In the genomic region with DNA sequence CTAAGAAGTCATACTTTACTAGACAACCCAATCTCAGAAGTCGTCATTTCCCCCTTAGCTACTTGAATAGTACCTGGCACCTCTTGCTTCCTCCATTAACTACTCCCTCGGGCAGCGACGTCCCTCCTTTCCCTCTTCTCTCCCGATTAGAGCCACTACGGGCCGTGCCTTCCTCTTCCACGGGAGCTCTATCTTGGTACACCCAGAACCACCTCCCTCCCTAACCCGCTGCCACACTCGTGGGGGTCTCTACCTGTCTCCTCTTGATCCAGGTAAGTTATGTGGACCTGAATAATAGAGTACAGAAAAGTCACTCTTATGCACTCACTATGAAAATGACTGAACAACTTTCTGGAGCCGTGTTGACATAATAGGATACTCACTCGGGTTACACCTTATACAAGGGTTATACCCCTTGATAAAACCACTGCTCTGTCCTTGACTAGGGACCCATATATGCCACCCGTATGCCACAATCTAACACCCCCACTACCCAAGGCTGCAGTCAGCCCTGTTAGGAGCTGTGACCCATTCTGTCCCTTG, we compare ENCODE assay signal across 8 cellular contexts. TPM values are rescaled to one million over a fixed set of nuclear protein-coding genes. Genes with fewer than 3 reads are reported as not detected.
DNase-seq lines count a peak whose midpoint lies in the region; TF ChIP-seq lines count a peak whose summit lies in the region.

No MANE protein-coding gene starts in this region.

- H3K9me3 ChIP-seq in ES-I3 (ENCODE audit: control insufficient read depth, insufficient read depth, low read length) (no peaks in the 10 kb centered on the region), GM23248 (ENCODE audit: low read depth) (no peaks in the 10 kb centered on the region), thyroid gland (no peaks in the 10 kb centered on the region)

- peaks cover 26% of the 10 kb centered on the region for H3F3A ChIP-seq in GM23248 (ENCODE audit: insufficient read depth)

- TF ChIP-seq CTCF in lower leg skin (IDR thresholded peaks at IDR 0.05) = no peak
- no peak for TF ChIP-seq CTCF in thyroid gland (IDR thresholded peaks at IDR 0.05)

- H3K27me3 ChIP-seq in GM23248 (replicated peaks; ENCODE audit: insufficient read depth) (no peaks in the 10 kb centered on the region), thyroid gland (no peaks in the 10 kb centered on the region)

- DNase-seq in GM23248 (no peak), NCI-H345 (lab: John Stamatoyannopoulos, UW) (peak; percentile 56), caudate nucleus (lab: John Stamatoyannopoulos, UW) (peak in 9 of 61 donors; percentile 29 to 71 (median 49)), lower leg skin (ENCODE audit: low spot score in 2 of 2) (peak in 1 of 2 donors; percentile 16), thyroid gland (peak in 1 of 2 donors; percentile 25), NCI-H510A treated with DMSO at 0.1 percent for 48 hours (lab: John Stamatoyannopoulos, UW) (no peak), NCI-H510A (lab: John Stamatoyannopoulos, UW) (no peak)

- peaks cover 59% of the 10 kb centered on the region for H3K79me2 ChIP-seq in GM23248 (ENCODE audit: insufficient read depth)

- intact Hi-C loops in lower leg skin (cut with DNase I; ENCODE audit: low total_unique reads) = no loop called here
- intact Hi-C loops in thyroid gland (cut with DNase I) = no loop called here

- in situ Hi-C loops in GM23248 (cut with MboI) = no loop called here

- H3K4me1 ChIP-seq in ES-I3 (ENCODE audit: insufficient read depth, low read length) = no peaks in the 10 kb centered on the region
- H3K4me1 ChIP-seq in GM23248 (ENCODE audit: insufficient read depth) = peaks cover 10% of the 10 kb centered on the region; the same call in 1 of the 2 replicates
- H3K4me1 ChIP-seq in thyroid gland = peaks cover 17% of the 10 kb centered on the region in 2 donors

- TF ChIP-seq POLR2A in lower leg skin (IDR thresholded peaks at IDR 0.05) (no peak), thyroid gland (IDR thresholded peaks at IDR 0.05) (no peak)

- H3K9me2 ChIP-seq in GM23248 (ENCODE audit: insufficient read depth) = no peaks in the 10 kb centered on the region

- H3K27ac ChIP-seq in GM23248 = peak overlapping the region; percentile 83
- H3K27ac ChIP-seq in caudate nucleus (ENCODE audit: low read depth, low read length) = peak overlapping the region; percentile 94
- H3K27ac ChIP-seq in thyroid gland = peak overlapping the region; percentile 85 to 89 (median 87)

- H2AFZ ChIP-seq in GM23248 = peak overlapping the region; percentile 91

- WGBS in GM23248 (ENCODE audit: low coverage in 1 of 2, low lambda C conversion rate in 2 of 2, missing lambda C conversion rate in 2 of 2), 2 experiments = 16 to 20% methylated on average over 13 of the region's 13 CpGs
- 5 to 6% methylated on average over 13 of the region's 13 CpGs for WGBS in lower leg skin, 2 donors
- WGBS in thyroid gland, 2 donors = 3 to 8% methylated on average over 13 of the region's 13 CpGs

- peak overlapping the region; percentile 85 for H3K4me3 ChIP-seq in GM23248
- H3K4me3 ChIP-seq in lower leg skin (ENCODE audit: low read depth, poor library complexity, severe bottlenecking) = peak overlapping the region; percentile 66
- peak overlapping the region; percentile 28 to 72 (median 66) for H3K4me3 ChIP-seq in thyroid gland (replicated peaks in 1 of 3)

- H4K20me1 ChIP-seq in GM23248 (ENCODE audit: insufficient read depth) = no peaks in the 10 kb centered on the region

- peak overlapping the region; percentile 74 for H3K9ac ChIP-seq in ES-I3 (ENCODE audit: low read depth, low read length)
- H3K9ac ChIP-seq in GM23248 = peak overlapping the region; percentile 91

- H3K36me3 ChIP-seq in ES-I3 (ENCODE audit: insufficient read depth, low read length) (0 out of 2 replicates have a peak, but pooled peaks cover 5% of the 10 kb centered on the region), GM23248 (ENCODE audit: low read depth) (peaks cover 22% of the 10 kb centered on the region; the same call in 1 of the 2 replicates), thyroid gland (peaks cover 3 to 8% of the 10 kb centered on the region in 2 donors)

- H3K4me2 ChIP-seq in GM23248 (ENCODE audit: unreplicated experiment) = peak overlapping the region; percentile 87

RNA-seq across cellular contexts. Expression of gene HDHD2, which starts 0.6 kb away (rescaled TPM):
- total RNA-seq in GM23248 (2014; rRNA removed; shearing (Covaris generic)) = 11.6 and 14.2 TPM in 2 replicates
- 23.6 and 25.4 TPM in 2 replicates for polyA plus RNA-seq in GM23248 (2016; fragmentation: Nextera tagmentation; extraction: Ambion mirVana)
- 10 to 100 TPM; 12.9 to 30.0 (median 15.9) TPM for total RNA-seq in lower leg skin
- total RNA-seq in thyroid gland = 100 to 1,000 TPM in 1 of 4 donors, 10 to 100 TPM in 3; 39.8 to 114 (median 54.6) TPM

RNA-seq across cellular contexts. Expression of gene IER3IP1, which starts 25.3 kb away (rescaled TPM):
- 26.3 and 28.3 TPM in 2 replicates for total RNA-seq in GM23248 (2014; rRNA removed; shearing (Covaris generic))
- polyA plus RNA-seq in GM23248 (2016; fragmentation: Nextera tagmentation; extraction: Ambion mirVana) = 39.8 and 40.9 TPM in 2 replicates
- total RNA-seq in lower leg skin = 10 to 100 TPM in 2 of 4 donors, 1 to 10 TPM in 2; 7.1 to 14.5 (median 11.2) TPM
- 10 to 100 TPM; 13.2 to 17.6 (median 14.3) TPM for total RNA-seq in thyroid gland
